ENCODE assay signal across 26 cellular contexts in genomic region chr3:32184187-32184730, GRCh38.
"Had no signal": no experiment of that assay in that cellular context is flagged by ENCODE, and none has a peak within 500 bp of the region (broad histone marks: within the 10 kb centered on the region; RNA-seq: fewer than 3 reads in every experiment).

No MANE protein-coding gene starts in this region.

- H3K27me3 ChIP-seq: body of pancreas, hepatocyte, neutrophil, pancreas, right lobe of liver, testis, uterus had no signal

- H3K4me3 ChIP-seq: body of pancreas, hepatocyte, pancreas, right lobe of liver, testis, uterus had no signal

- DNase-seq: activated CD4-positive, alpha-beta memory T cell treated with anti-CD3 and anti-CD28 coated beads, Interleukin-2, amount 10 ng/mL, durations not matched to agents 7 days and 5 days; activated CD4-positive, alpha-beta T cell treated with anti-CD3 and anti-CD28 coated beads for 48 hours; activated effector memory CD4-positive, alpha-beta T cell treated with Interleukin-2 at 50 U/mL for 16 hours; activated naive CD4-positive, alpha-beta T cell treated with anti-CD3 and anti-CD28 coated beads for 36 hours; activated naive CD8-positive, alpha-beta T cell treated with anti-CD3 and anti-CD28 coated beads, Interleukin-2, amount 10 ng/mL, durations not matched to agents 7 days and 5 days; activated T-cell treated with anti-CD3 and anti-CD28 coated beads, Interleukin-2, amount 50 U/mL, for 72 hours; amygdala; body of pancreas; caudate nucleus; effector CD4-positive, alpha-beta T cell; erythroblast; glutamatergic neuron; pancreas; right lobe of liver; small intestine; stimulated activated CD4-positive, alpha-beta T cell treated with anti-CD3 and anti-CD28 coated beads, Interleukin-2, amount 100 ng/mL, for 24 hours; testis; trophoblast cell; uterus had no signal

- H3K27ac Mint-ChIP-seq: activated CD4-positive, alpha-beta memory T cell treated with anti-CD3 and anti-CD28 coated beads, Interleukin-2, amount 10 ng/mL, durations not matched to agents 7 days and 5 days; activated naive CD4-positive, alpha-beta T cell treated with anti-CD3 and anti-CD28 coated beads for 36 hours; activated naive CD8-positive, alpha-beta T cell treated with anti-CD3 and anti-CD28 coated beads, Interleukin-2, amount 10 ng/mL, durations not matched to agents 7 days and 5 days; activated T-cell treated with anti-CD3 and anti-CD28 coated beads, Interleukin-2, amount 50 U/mL, for 72 hours; dendritic cell treated with granulocyte-macrophage colony-stimulating factor and Interleukin-4, amounts not matched to agents 40 ng/mL and 50 ng/mL, for 4 days; memory B cell; nephron; stimulated activated memory B cell treated with anti-CD40 and anti-IgM and Interleukin-4, amounts not matched to agents 10 μg/mL and 1 μg/mL and 100 μg/mL, for 72 hours had no signal

- H3K4me1 ChIP-seq: body of pancreas, pancreas, testis, uterus had no signal

- H3K9me3 ChIP-seq: body of pancreas, neutrophil, pancreas, right lobe of liver, testis, uterus had no signal

- H3K27ac ChIP-seq: body of pancreas, hepatocyte, neutrophil, pancreas, right lobe of liver, testis, uterus had no signal

- H2AFZ ChIP-seq: hepatocyte had no signal

- H3K27me3 Mint-ChIP-seq: stimulated activated memory B cell treated with anti-CD40 and anti-IgM and Interleukin-4, amounts not matched to agents 10 μg/mL and 1 μg/mL and 100 μg/mL, for 72 hours had no signal

- H3K36me3 ChIP-seq: neutrophil, pancreas, right lobe of liver, uterus had no signal

- H3K36me3 Mint-ChIP-seq: activated naive CD8-positive, alpha-beta T cell treated with anti-CD3 and anti-CD28 coated beads, Interleukin-2, amount 10 ng/mL, durations not matched to agents 7 days and 5 days; memory B cell; stimulated activated memory B cell treated with anti-CD40 and anti-IgM and Interleukin-4, amounts not matched to agents 10 μg/mL and 1 μg/mL and 100 μg/mL, for 72 hours had no signal

- H3K4me2 ChIP-seq: hepatocyte had no signal

- H3K4me3 Mint-ChIP-seq: activated CD4-positive, alpha-beta memory T cell treated with anti-CD3 and anti-CD28 coated beads, Interleukin-2, amount 10 ng/mL, durations not matched to agents 7 days and 5 days; activated naive CD4-positive, alpha-beta T cell treated with anti-CD3 and anti-CD28 coated beads for 36 hours; activated naive CD8-positive, alpha-beta T cell treated with anti-CD3 and anti-CD28 coated beads, Interleukin-2, amount 10 ng/mL, durations not matched to agents 7 days and 5 days; activated T-cell treated with anti-CD3 and anti-CD28 coated beads, Interleukin-2, amount 50 U/mL, for 72 hours; dendritic cell treated with granulocyte-macrophage colony-stimulating factor and Interleukin-4, amounts not matched to agents 40 ng/mL and 50 ng/mL, for 4 days; memory B cell; nephron; stimulated activated memory B cell treated with anti-CD40 and anti-IgM and Interleukin-4, amounts not matched to agents 10 μg/mL and 1 μg/mL and 100 μg/mL, for 72 hours had no signal

- H3K4me1 Mint-ChIP-seq: activated CD4-positive, alpha-beta memory T cell treated with anti-CD3 and anti-CD28 coated beads, Interleukin-2, amount 10 ng/mL, durations not matched to agents 7 days and 5 days; nephron; stimulated activated memory B cell treated with anti-CD40 and anti-IgM and Interleukin-4, amounts not matched to agents 10 μg/mL and 1 μg/mL and 100 μg/mL, for 72 hours had no signal

- FAIRE-seq: frontal cortex, pancreas, small intestine had no signal

- ATAC-seq: activated T-cell treated with anti-CD3 and anti-CD28 coated beads, Interleukin-2, amount 50 U/mL, for 72 hours; body of pancreas; pancreas; right lobe of liver; stimulated activated memory B cell treated with anti-CD40 and anti-IgM and Interleukin-4, amounts not matched to agents 10 μg/mL and 1 μg/mL and 100 μg/mL, for 72 hours had no signal

- H3K79me2 ChIP-seq: hepatocyte had no signal

- H3K9me3 Mint-ChIP-seq: activated CD4-positive, alpha-beta memory T cell treated with anti-CD3 and anti-CD28 coated beads, Interleukin-2, amount 10 ng/mL, durations not matched to agents 7 days and 5 days; activated naive CD4-positive, alpha-beta T cell treated with anti-CD3 and anti-CD28 coated beads for 36 hours; activated naive CD8-positive, alpha-beta T cell treated with anti-CD3 and anti-CD28 coated beads, Interleukin-2, amount 10 ng/mL, durations not matched to agents 7 days and 5 days; activated T-cell treated with anti-CD3 and anti-CD28 coated beads, Interleukin-2, amount 50 U/mL, for 72 hours; dendritic cell treated with granulocyte-macrophage colony-stimulating factor and Interleukin-4, amounts not matched to agents 40 ng/mL and 50 ng/mL, for 4 days; memory B cell; nephron; stimulated activated memory B cell treated with anti-CD40 and anti-IgM and Interleukin-4, amounts not matched to agents 10 μg/mL and 1 μg/mL and 100 μg/mL, for 72 hours had no signal
